In the genomic region with DNA sequence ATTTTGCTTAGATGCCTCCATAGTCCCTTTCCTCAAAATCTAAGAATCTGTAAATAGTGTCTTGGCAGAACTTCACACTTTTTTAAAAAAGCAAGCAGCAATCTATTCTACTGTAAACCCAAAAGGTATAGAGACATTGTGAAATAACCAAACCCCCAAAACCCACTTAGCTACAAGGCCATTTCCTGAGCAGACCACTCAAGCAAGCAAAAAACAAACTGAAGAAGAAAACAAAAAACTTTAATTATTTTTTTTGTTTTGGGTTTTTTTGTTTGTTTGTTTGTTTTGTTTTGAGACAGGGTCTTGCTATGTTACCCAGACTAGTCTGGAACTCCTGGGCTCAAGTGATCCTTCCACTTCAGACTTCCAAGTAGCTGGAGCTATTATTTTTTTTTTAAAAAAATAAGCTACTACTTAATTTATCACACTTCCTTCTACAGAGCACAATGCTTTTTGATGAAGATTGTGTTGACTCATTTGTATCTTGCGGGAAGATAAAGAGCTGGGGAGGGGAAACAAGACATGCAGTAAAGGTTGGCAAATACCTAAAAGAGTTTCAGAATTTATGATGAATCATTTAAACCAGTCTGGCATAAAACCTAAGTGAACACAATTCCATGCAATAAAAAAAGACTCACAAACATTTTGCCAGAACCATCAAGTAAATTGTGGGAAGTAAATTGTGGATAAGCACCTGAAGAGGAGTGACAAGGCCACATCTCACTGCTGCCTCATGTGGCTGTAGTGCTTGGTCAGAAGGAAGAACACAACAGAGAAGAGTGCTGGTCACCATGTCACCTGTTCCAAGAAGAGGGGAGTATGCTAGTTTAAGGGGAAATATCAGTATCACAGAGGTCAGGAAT, we compare ENCODE assay signal across 8 cellular contexts. TPM values are rescaled to one million over a fixed set of nuclear protein-coding genes. Genes with fewer than 3 reads are reported as not detected.
A peak's percentile ranks its signal among the peaks of the same experiment; 100 is the strongest.
DNase-seq lines count a peak whose midpoint lies in the region; ATAC-seq and TF ChIP-seq lines count a peak whose summit lies in the region.

No MANE protein-coding gene starts in this region.

- no peaks in the 10 kb centered on the region for H3K36me3 ChIP-seq in IMR-90 (ENCODE audit: control insufficient read depth, insufficient read depth, low read length)
- no peaks in the 10 kb centered on the region for H3K36me3 ChIP-seq in aorta (ENCODE audit: control insufficient read depth in 1 of 2, insufficient read depth in 2 of 2, low read length in 1 of 2)
- H3K36me3 ChIP-seq in trophoblast cell (ENCODE audit: control insufficient read depth in 1 of 2, insufficient read depth in 2 of 2, low read length in 2 of 2): no peaks in the 10 kb centered on the region

- no peak overlapping the region for H2AK5ac ChIP-seq in IMR-90 (ENCODE audit: low read depth, low read length)
- H2AK5ac ChIP-seq in trophoblast cell (ENCODE audit: low read length): no peak overlapping the region

- no peak overlapping the region for H2BK120ac ChIP-seq in IMR-90 (ENCODE audit: low read depth, low read length)
- H2BK120ac ChIP-seq in trophoblast cell (ENCODE audit: insufficient read depth, low read length, poor library complexity): no peak overlapping the region

- H4K5ac ChIP-seq in IMR-90 (ENCODE audit: low read depth, low read length): no peak overlapping the region

- H3K4ac ChIP-seq in IMR-90 (ENCODE audit: low read depth, low read length) (no peak overlapping the region), trophoblast cell (ENCODE audit: low read depth, low read length) (no peak overlapping the region)

- no peak overlapping the region for H2BK15ac ChIP-seq in IMR-90 (ENCODE audit: low read depth, low read length)

- no CpG with 5 or more reads among the region's 1 CpG for WGBS in IMR-90 (ENCODE audit: extremely low coverage in 2 of 2, insufficient read length in 1 of 2), 2 experiments
- WGBS in aorta, 2 donors: 87 to 90% methylated on average over 1 of the region's 1 CpG
- WGBS in trophoblast cell (ENCODE audit: extremely low coverage, insufficient coverage, insufficient read length): no CpG with 5 or more reads among the region's 1 CpG

- peak; percentile 34 for DNase-seq in activated naive CD4-positive, alpha-beta T cell treated with anti-CD3 and anti-CD28 coated beads for 36 hours
- DNase-seq in activated naive CD4-positive, alpha-beta T cell treated with anti-CD3 and anti-CD28 coated beads, Interleukin-2, amount 50 U/mL, for 16 hours: no peak
- DNase-seq in IMR-90: peak; percentile 8
- no peak for DNase-seq in WTC11 (ENCODE audit: low spot score)
- DNase-seq in kidney tubule cell (ENCODE audit: low spot score): peak; percentile 82
- no peak for DNase-seq in aorta
- no peak for DNase-seq in trophoblast cell

- no peaks in the 10 kb centered on the region for H3K9me3 Mint-ChIP-seq in activated naive CD4-positive, alpha-beta T cell treated with anti-CD3 and anti-CD28 coated beads for 36 hours
- H3K9me3 Mint-ChIP-seq in WTC11: no peaks in the 10 kb centered on the region

- BruUV-seq in IMR-90 (replicated peaks; lab: Mats Ljungman, UMichigan): no TSS peak

- H3K4me3 ChIP-seq in IMR-90 (ENCODE audit: insufficient read depth, low read depth, low read length): no peak overlapping the region
- no peak overlapping the region for H3K4me3 ChIP-seq in aorta (ENCODE audit: low read length in 2 of 2)
- H3K4me3 ChIP-seq in trophoblast cell (ENCODE audit: low read depth, low read length): no peak overlapping the region

- H2AFZ ChIP-seq in IMR-90 (replicated peaks; ENCODE audit: low read length, poor library complexity) (no peak overlapping the region), trophoblast cell (ENCODE audit: insufficient read depth, low read length, poor library complexity) (no peak overlapping the region)

- no peak overlapping the region for H3K27ac ChIP-seq in IMR-90 (ENCODE audit: insufficient read depth, low read length)
- no peak overlapping the region for H3K27ac ChIP-seq in aorta (ENCODE audit: low read depth in 1 of 2, low read length in 2 of 2)
- H3K27ac ChIP-seq in trophoblast cell (ENCODE audit: low read depth, low read length): no peak overlapping the region

- no peaks in the 10 kb centered on the region for H3K9me3 ChIP-seq in IMR-90 (ENCODE audit: control insufficient read depth, insufficient read depth, low read length)
- H3K9me3 ChIP-seq in aorta (ENCODE audit: control insufficient read depth, low read length): no peaks in the 10 kb centered on the region
- H3K9me3 ChIP-seq in trophoblast cell (ENCODE audit: insufficient read depth, low read depth, low read length): no peaks in the 10 kb centered on the region

- no peak overlapping the region for H3K23ac ChIP-seq in IMR-90 (ENCODE audit: low read depth, low read length)
- H3K23ac ChIP-seq in trophoblast cell (ENCODE audit: low read length): no peak overlapping the region

- POLR2A ChIA-PET in IMR-90 (lab: Charles Lee; ENCODE audit: unreplicated experiment) (no interaction called here), WTC11 (lab: Charles Lee) (no interaction called here)

- no peak overlapping the region for H3K4me3 Mint-ChIP-seq in activated naive CD4-positive, alpha-beta T cell treated with anti-CD3 and anti-CD28 coated beads for 36 hours
- no peak overlapping the region for H3K4me3 Mint-ChIP-seq in WTC11

- no peak overlapping the region for H2BK20ac ChIP-seq in IMR-90 (ENCODE audit: low read depth, low read length)

- peak overlapping the region; percentile 88 for H3K27ac Mint-ChIP-seq in activated naive CD4-positive, alpha-beta T cell treated with anti-CD3 and anti-CD28 coated beads for 36 hours
- H3K27ac Mint-ChIP-seq in WTC11: no peak overlapping the region

- no peak overlapping the region for H3K56ac ChIP-seq in IMR-90 (ENCODE audit: extremely low read depth, insufficient read depth, low read length)

- ATAC-seq in IMR-90 (ENCODE audit: low read depth) (no peak), WTC11 (peak; percentile 81), HG03097 (IDR thresholded peaks at IDR 0.05; ENCODE audit: low FRiP score, unreplicated experiment) (no peak), aorta (ENCODE audit: low FRiP score) (no peak)

- in situ Hi-C loops in IMR-90 (cut with MboI; ENCODE audit: low sequenced_read_pairs): loop anchor here (25.0 kb wide), 1 partner anchor 413 kb away; no protein-coding TSS in a partner anchor

- H3K9me1 ChIP-seq in IMR-90 (ENCODE audit: insufficient read depth, low read length): peaks cover 3% of the 10 kb centered on the region; the same call in 1 of the 2 replicates

- H3K9ac ChIP-seq in IMR-90 (ENCODE audit: low read depth, low read length): no peak overlapping the region
- no peak overlapping the region for H3K9ac ChIP-seq in trophoblast cell (ENCODE audit: low read length)

- no peak overlapping the region for H2BK12ac ChIP-seq in trophoblast cell (ENCODE audit: low read length)

- H4K20me1 ChIP-seq in IMR-90 (ENCODE audit: insufficient read depth, low read length): no peaks in the 10 kb centered on the region

- H3K27me3 ChIP-seq in IMR-90 (ENCODE audit: control insufficient read depth, insufficient read depth, low read length) (no peaks in the 10 kb centered on the region), aorta (ENCODE audit: control insufficient read depth in 1 of 2, insufficient read depth in 2 of 2, low read length in 1 of 2) (no peaks in the 10 kb centered on the region), trophoblast cell (ENCODE audit: insufficient read depth, low read length) (no peaks in the 10 kb centered on the region)

- CTCF ChIA-PET in activated naive CD4-positive, alpha-beta T cell treated with anti-CD3 and anti-CD28 coated beads for 36 hours (lab: Charles Lee): interaction anchor here (0.6 to 1.4 kb wide), 3 partner anchors 30 to 574 kb away, joined by 3 to 8 read pairs (median 7); no protein-coding TSS in a partner anchor
- CTCF ChIA-PET in IMR-90 (lab: Yijun Ruan, JAX) (no interaction called here), WTC11 (lab: Charles Lee) (interaction anchor here (1.1 kb wide), 1 partner anchor 73 kb away, joined by 4 read pairs; no protein-coding TSS in a partner anchor)

- H3K18ac ChIP-seq in IMR-90 (ENCODE audit: low read depth, low read length) (no peak overlapping the region), trophoblast cell (ENCODE audit: low read length) (no peak overlapping the region)

- no peak overlapping the region for H4K91ac ChIP-seq in IMR-90 (ENCODE audit: insufficient read depth, low read depth, low read length)
- no peak overlapping the region for H4K91ac ChIP-seq in trophoblast cell (ENCODE audit: low read depth, low read length)

- H3K4me1 ChIP-seq in IMR-90 (ENCODE audit: control insufficient read depth, insufficient read depth, low read length): 0 out of 2 replicates have a peak, but pooled peaks cover 2% of the 10 kb centered on the region
- H3K4me1 ChIP-seq in aorta (ENCODE audit: control insufficient read depth in 1 of 2, insufficient read depth in 2 of 2, low read length in 2 of 2): no peaks in the 10 kb centered on the region
- H3K4me1 ChIP-seq in trophoblast cell (ENCODE audit: control insufficient read depth in 1 of 2, insufficient read depth in 2 of 2, low read length in 2 of 2): no peaks in the 10 kb centered on the region

- intact Hi-C loops in activated naive CD4-positive, alpha-beta T cell treated with anti-CD3 and anti-CD28 coated beads for 36 hours (cut with micrococcal nuclease): loop anchor here (1.0 to 10.0 kb wide), 5 partner anchors 39 to 1257 kb away; a partner anchor contains a TSS
- intact Hi-C loops in IMR-90 (cut with micrococcal nuclease) (no loop called here), aorta (cut with DNase I) (no loop called here)

- no peak overlapping the region for H4K12ac ChIP-seq in trophoblast cell (ENCODE audit: low read depth, low read length)

- no peak overlapping the region for H2AK9ac ChIP-seq in IMR-90 (replicated peaks; ENCODE audit: low read depth, low read length, poor library complexity)

- no peak for TF ChIP-seq POLR2A in IMR-90 (IDR thresholded peaks at IDR 0.05; ENCODE audit: low read depth, low read length)

- H3K4me2 ChIP-seq in IMR-90 (ENCODE audit: low read depth, low read length) (no peak overlapping the region), trophoblast cell (ENCODE audit: low read length) (no peak overlapping the region)

- H3K14ac ChIP-seq in IMR-90 (replicated peaks; ENCODE audit: low read depth, low read length) (0 out of 2 replicates have a peak overlapping the region, but pooled peaks have one; percentile 32), trophoblast cell (ENCODE audit: low read length) (no peak overlapping the region)

- H3K27me3 Mint-ChIP-seq in activated naive CD4-positive, alpha-beta T cell treated with anti-CD3 and anti-CD28 coated beads for 36 hours (ENCODE audit: low read depth): no peaks in the 10 kb centered on the region
- no peaks in the 10 kb centered on the region for H3K27me3 Mint-ChIP-seq in WTC11 (ENCODE audit: low read depth)

- TF ChIP-seq CTCF in IMR-90 (conservative IDR thresholded peaks at IDR 0.05; ENCODE audit: low read depth, low read length): 0 out of 2 replicates have a peak, but pooled peaks have one; percentile 5
- TF ChIP-seq CTCF in WTC11 (IDR thresholded peaks at IDR 0.05): no peak

- TF ChIP-seq RAD21 in IMR-90 (IDR thresholded peaks at IDR 0.05; ENCODE audit: low read length): no peak

- no peaks in the 10 kb centered on the region for H3K79me2 ChIP-seq in trophoblast cell (ENCODE audit: control insufficient read depth, insufficient read depth, low read length, poor library complexity)

- H3K4me1 Mint-ChIP-seq in activated naive CD4-positive, alpha-beta T cell treated with anti-CD3 and anti-CD28 coated beads for 36 hours (ENCODE audit: low read depth): peaks cover 46% of the 10 kb centered on the region
- 0 out of 2 replicates have a peak, but pooled peaks cover 2% of the 10 kb centered on the region for H3K4me1 Mint-ChIP-seq in WTC11

- dilution Hi-C loops in IMR-90 (cut with HindIII; ENCODE audit: low sequenced_read_pairs, unreplicated experiment): no loop called here

- H3K79me1 ChIP-seq in IMR-90 (ENCODE audit: low read depth in 1 of 2, low read length in 2 of 2) (no peaks in the 10 kb centered on the region), trophoblast cell (ENCODE audit: low read length) (no peaks in the 10 kb centered on the region)

- no peak overlapping the region for H2BK5ac ChIP-seq in IMR-90 (ENCODE audit: low read depth, low read length, poor library complexity, severe bottlenecking)
- no peak overlapping the region for H2BK5ac ChIP-seq in trophoblast cell (ENCODE audit: low read depth, low read length, poor library complexity)

- H4K8ac ChIP-seq in IMR-90 (ENCODE audit: low read depth in 2 of 2, low read length in 2 of 2) (no peak overlapping the region), trophoblast cell (ENCODE audit: low read depth, low read length) (no peak overlapping the region)

- H3K36me3 Mint-ChIP-seq in activated naive CD4-positive, alpha-beta T cell treated with anti-CD3 and anti-CD28 coated beads for 36 hours (ENCODE audit: low read depth): peaks cover 8% of the 10 kb centered on the region
- no peaks in the 10 kb centered on the region for H3K36me3 Mint-ChIP-seq in WTC11

RNA-seq across cellular contexts. Expression of a gene that starts 2.7 kb away (rescaled TPM):
- 10 to 100 TPM; 43.9 to 50.9 TPM for total RNA-seq in activated naive CD4-positive, alpha-beta T cell treated with anti-CD3 and anti-CD28 coated beads for 36 hours
- total RNA-seq in IMR-90 (2012; rRNA removed): 0.18 and 0.28 TPM in 2 replicates
- polyA plus RNA-seq in IMR-90 (2012; rRNA removed): 0.07 and 0.14 TPM in 2 replicates
- 0.01 TPM in 1 of 2 replicates, not detected in the other for polyA plus RNA-seq in IMR-90 (2012; cell fraction: cytosol; rRNA removed)
- 0.02 and 0.32 TPM in 2 replicates for polyA plus RNA-seq in IMR-90 (2012; cell fraction: nucleus; rRNA removed; ENCODE audit: low replicate concordance)
- total RNA-seq in WTC11 (2021): 0.11 to 0.18 TPM in 2 of 3 replicates, not detected in the other
- total RNA-seq in aorta: 1 to 10 TPM; 4.7 to 6.7 TPM
- under 1 TPM; 0.50 to 0.59 TPM for polyA plus RNA-seq in aorta
- polyA plus RNA-seq in trophoblast cell (2013): 0.36 and 0.40 TPM in 2 replicates

RNA-seq across cellular contexts. Expression of a gene that starts 13.1 kb away (rescaled TPM):
- total RNA-seq in activated naive CD4-positive, alpha-beta T cell treated with anti-CD3 and anti-CD28 coated beads for 36 hours: under 1 TPM; 0.15 to 0.43 TPM
- total RNA-seq in IMR-90 (2012; rRNA removed) (under 0.01 TPM in 2 replicates), WTC11 (2021) (0.17 to 0.30 TPM (median 0.18 TPM) in 3 replicates), aorta (1 to 10 TPM in 1 of 2 donors, under 1 TPM in 1; 0.36 to 2.2 TPM)
- polyA plus RNA-seq in IMR-90 (2012; rRNA removed) (0.15 and 0.22 TPM in 2 replicates), aorta (10 to 100 TPM in 1 of 2 donors, under 1 TPM in 1; 0.38 to 36.1 TPM)
- not detected in 2 replicates for polyA plus RNA-seq in IMR-90 (2012; cell fraction: cytosol; rRNA removed)
- polyA plus RNA-seq in IMR-90 (2012; cell fraction: nucleus; rRNA removed; ENCODE audit: low replicate concordance): 0.09 and 0.37 TPM in 2 replicates
- polyA plus RNA-seq in trophoblast cell (2013): 0.06 and 0.07 TPM in 2 replicates

RNA-seq across cellular contexts. Expression of a gene that starts 30.4 kb away (rescaled TPM):
- total RNA-seq in activated naive CD4-positive, alpha-beta T cell treated with anti-CD3 and anti-CD28 coated beads for 36 hours: 10 to 100 TPM; 35.7 to 40.2 TPM
- total RNA-seq in IMR-90 (2012; rRNA removed) (16.7 and 18.1 TPM in 2 replicates), WTC11 (2021) (10.6 to 14.2 TPM (median 13.6 TPM) in 3 replicates), aorta (10 to 100 TPM; 15.7 to 24.8 TPM)
- polyA plus RNA-seq in IMR-90 (2012; rRNA removed) (11.7 and 15.6 TPM in 2 replicates), aorta (10 to 100 TPM in 1 of 2 donors, 1 to 10 TPM in 1; 8.5 to 35.4 TPM)
- polyA plus RNA-seq in IMR-90 (2012; cell fraction: cytosol; rRNA removed): 2.7 and 6.6 TPM in 2 replicates
- polyA plus RNA-seq in IMR-90 (2012; cell fraction: nucleus; rRNA removed; ENCODE audit: low replicate concordance): 9.4 and 58.1 TPM in 2 replicates
- 5.9 TPM in 2 replicates for polyA plus RNA-seq in trophoblast cell (2013)

RNA-seq across cellular contexts. Expression of a gene that starts 30.9 kb away (rescaled TPM):
- 10 to 100 TPM; 17.7 to 18.3 TPM for total RNA-seq in activated naive CD4-positive, alpha-beta T cell treated with anti-CD3 and anti-CD28 coated beads for 36 hours
- total RNA-seq in IMR-90 (2012; rRNA removed): 6.1 TPM in 2 replicates
- 4.4 and 4.9 TPM in 2 replicates for polyA plus RNA-seq in IMR-90 (2012; rRNA removed)
- polyA plus RNA-seq in IMR-90 (2012; cell fraction: cytosol; rRNA removed): 2.6 and 2.7 TPM in 2 replicates
- 1.1 and 1.4 TPM in 2 replicates for polyA plus RNA-seq in IMR-90 (2012; cell fraction: nucleus; rRNA removed; ENCODE audit: low replicate concordance)
- total RNA-seq in WTC11 (2021): 9.4 to 11.1 TPM (median 9.5 TPM) in 3 replicates
- 1 to 10 TPM; 4.2 to 6.3 TPM for total RNA-seq in aorta
- 1 to 10 TPM; 1.9 to 2.6 TPM for polyA plus RNA-seq in aorta
- polyA plus RNA-seq in trophoblast cell (2013): 7.3 and 7.6 TPM in 2 replicates

RNA-seq across cellular contexts. Expression of a gene that starts 54.9 kb away (rescaled TPM):
- total RNA-seq in activated naive CD4-positive, alpha-beta T cell treated with anti-CD3 and anti-CD28 coated beads for 36 hours: 10 to 100 TPM; 47.7 to 51.0 TPM
- total RNA-seq in IMR-90 (2012; rRNA removed) (25.3 and 33.9 TPM in 2 replicates), WTC11 (2021) (52.2 to 56.9 TPM (median 53.9 TPM) in 3 replicates), aorta (10 to 100 TPM; 71.1 to 75.3 TPM)
- polyA plus RNA-seq in IMR-90 (2012; rRNA removed) (15.1 and 15.3 TPM in 2 replicates), aorta (10 to 100 TPM; 14.9 to 19.7 TPM)
- 3.0 and 9.2 TPM in 2 replicates for polyA plus RNA-seq in IMR-90 (2012; cell fraction: cytosol; rRNA removed)
- polyA plus RNA-seq in IMR-90 (2012; cell fraction: nucleus; rRNA removed; ENCODE audit: low replicate concordance): 17.7 and 21.3 TPM in 2 replicates
- polyA plus RNA-seq in trophoblast cell (2013): 20.6 and 22.0 TPM in 2 replicates

Comparison
In these comparisons a context has a peak if more than half of its experiments do, and no peak if none do; other contexts are left out.
1. DNase-seq: peak in activated naive CD4-positive, alpha-beta T cell treated with anti-CD3 and anti-CD28 coated beads for 36 hours (single experiment), IMR-90 (single experiment) and kidney tubule cell (single experiment); none in activated naive CD4-positive, alpha-beta T cell treated with anti-CD3 and anti-CD28 coated beads, Interleukin-2, amount 50 U/mL, for 16 hours (single experiment), WTC11 (single experiment), aorta (0 of 2) and trophoblast cell (0 of 2).
2. RNA of a gene that starts 2.7 kb away (total RNA-seq): 43.9 to 50.9 TPM in activated naive CD4-positive, alpha-beta T cell treated with anti-CD3 and anti-CD28 coated beads for 36 hours; 4.7 to 6.7 TPM in aorta, 0.18 to 0.28 TPM in IMR-90 and 0.11 to 0.18 TPM in WTC11; every median in the first group is over 4 times any median in the second.